In genomic region chr4:87875187-87875586, GRCh38 we compare ENCODE assay signal across 37 cellular contexts. TPM values are rescaled to one million over a fixed set of nuclear protein-coding genes. Genes with fewer than 3 reads are reported as not detected.
"Had no signal": no experiment of that assay in that cellular context is flagged by ENCODE, and none has a peak within 500 bp of the region (broad histone marks: within the 10 kb centered on the region; RNA-seq: fewer than 3 reads in every experiment).

No MANE protein-coding gene starts in this region.

- DNase-seq: dorsolateral prefrontal cortex; effector CD8-positive, alpha-beta T cell; endodermal cell; foreskin keratinocyte; heart left ventricle; kidney; mesenchymal stem cell; mucosa of descending colon; naive B cell; stimulated activated CD4-positive, alpha-beta T cell treated with anti-CD3 and anti-CD28 coated beads, Interleukin-12 subunit alpha, Interleukin-12 subunit beta, amount 100 ng/mL, for 4 hours; stimulated activated CD4-positive, alpha-beta T cell treated with anti-CD3 and anti-CD28 coated beads, Interleukin-1b, Interleukin-23, amount 100 ng/mL, for 48 hours; stimulated activated CD4-positive, alpha-beta T cell treated with anti-CD3 and anti-CD28 coated beads, Interleukin-4, amount 100 ng/mL, for 1 hour; stimulated activated CD8-positive, alpha-beta memory T cell treated with anti-CD3 and anti-CD28 coated beads, Interleukin-4, amount 100 ng/mL, for 48 hours; stimulated activated naive CD4-positive, alpha-beta T cell; substantia nigra; testis; tibial artery had no signal

- H3K79me2 ChIP-seq: hepatocyte, parathyroid adenoma had no signal

- H3K9ac ChIP-seq: parathyroid adenoma had no signal

- H3K36me3 ChIP-seq: esophagus muscularis mucosa, gastroesophageal sphincter, heart left ventricle, neutrophil, tibial artery had no signal

- FAIRE-seq: colon, kidney had no signal

- H3K4me3 ChIP-seq: dorsolateral prefrontal cortex, esophagus muscularis mucosa, gastroesophageal sphincter, heart left ventricle, hepatocyte, mucosa of descending colon, smooth muscle cell, testis, tibial artery had no signal

- H3K4me1 Mint-ChIP-seq: mesothelial cell of epicardium, naive B cell had no signal

- H3K4me3 Mint-ChIP-seq: endodermal cell; mesothelial cell of epicardium; naive B cell; natural killer cell treated with Interleukin-12 subunit alpha and Interleukin-12 subunit beta and Interleukin-15 and Interleukin-18, amount 100 ng/mL, for 72 hours; neural crest cell; type B pancreatic cell had no signal

- H3K27ac ChIP-seq: dorsolateral prefrontal cortex, esophagus muscularis mucosa, foreskin keratinocyte, gastroesophageal sphincter, heart left ventricle, hepatocyte, neutrophil, parathyroid adenoma, testis, tibial artery had no signal

- ATAC-seq: foreskin keratinocyte; gastroesophageal sphincter; heart left ventricle; left lobe of liver; mucosa of descending colon; natural killer cell treated with Interleukin-12 subunit alpha and Interleukin-12 subunit beta and Interleukin-15 and Interleukin-18, amount 100 ng/mL, for 72 hours; sciatic nerve had no signal

- H3K4me2 ChIP-seq: hepatocyte, smooth muscle cell had no signal

- H3K36me3 Mint-ChIP-seq: mesothelial cell of epicardium; naive B cell; natural killer cell treated with Interleukin-12 subunit alpha and Interleukin-12 subunit beta and Interleukin-15 and Interleukin-18, amount 100 ng/mL, for 72 hours; type B pancreatic cell had no signal

- H3K27me3 ChIP-seq: dorsolateral prefrontal cortex, esophagus muscularis mucosa, foreskin keratinocyte, gastroesophageal sphincter, heart left ventricle, hepatocyte, neutrophil, testis, tibial artery had no signal

- H3K27me3 Mint-ChIP-seq: progenitor cell of endocrine pancreas, type B pancreatic cell had no signal

- H3K27ac Mint-ChIP-seq: endodermal cell; mesothelial cell of epicardium; natural killer cell treated with Interleukin-12 subunit alpha and Interleukin-12 subunit beta and Interleukin-15 and Interleukin-18, amount 100 ng/mL, for 72 hours; progenitor cell of endocrine pancreas; type B pancreatic cell had no signal

- H2AFZ ChIP-seq: hepatocyte, parathyroid adenoma had no signal

- H3K9me3 ChIP-seq: esophagus muscularis mucosa, gastroesophageal sphincter, heart left ventricle, mucosa of descending colon, neutrophil, testis, tibial artery had no signal

- H3K9me3 Mint-ChIP-seq: endodermal cell; naive B cell; natural killer cell treated with Interleukin-12 subunit alpha and Interleukin-12 subunit beta and Interleukin-15 and Interleukin-18, amount 100 ng/mL, for 72 hours; type B pancreatic cell had no signal

- H3K4me1 ChIP-seq: esophagus muscularis mucosa, foreskin keratinocyte, gastroesophageal sphincter, parathyroid adenoma, testis, tibial artery had no signal

RNA-seq across cellular contexts. Expression of gene MEPE, which starts 42.4 kb away (rescaled TPM):
- total RNA-seq: epithelial cell of proximal tubule; esophagus muscularis mucosa; fibroblast of lung; foreskin keratinocyte; gastroesophageal sphincter; heart left ventricle; kidney; left lobe of liver; liver; lung microvascular endothelial cell; mesothelial cell of epicardium; mucosa of descending colon; natural killer cell treated with Interleukin-12 subunit alpha and Interleukin-12 subunit beta and Interleukin-15 and Interleukin-18, amount 100 ng/mL, for 72 hours; neural crest cell; omental fat pad; progenitor cell of endocrine pancreas; sciatic nerve; smooth muscle cell; testis; urinary bladder had no signal
- polyA plus RNA-seq: fibroblast of lung, foreskin keratinocyte, heart left ventricle, hepatocyte, smooth muscle cell, urinary bladder had no signal
